Comparison of ENCODE assay signal across 8 cellular contexts in genomic region chr12:27145725-27146124, GRCh38.
DNase-seq lines count a peak whose midpoint lies in the region; ATAC-seq and TF ChIP-seq lines count a peak whose summit lies in the region.
"Not testable (repeated sequence)": the region's sequence is repeated elsewhere in the genome, so short reads cannot be mapped to it uniquely, and the experiment has no call there.

No MANE protein-coding gene starts in this region.

- not testable (repeated sequence) for H3K9me3 ChIP-seq in Loucy (ENCODE audit: insufficient read depth, low read depth, low read length)

- H3K27me3 ChIP-seq in Loucy (ENCODE audit: insufficient read depth, low read length, poor library complexity, severe bottlenecking) = not testable (repeated sequence)

- H3K4me1 ChIP-seq in Loucy (ENCODE audit: insufficient read depth, low read length, poor library complexity, severe bottlenecking) = peaks cover 26% of the 10 kb centered on the region

- H3F3A ChIP-seq in Loucy (ENCODE audit: low read depth) = not testable (repeated sequence)

- H3K9me2 ChIP-seq in Loucy (replicated peaks; ENCODE audit: low read depth, low read length) = not testable (repeated sequence)

- TF ChIP-seq CTCF in Loucy (conservative IDR thresholded peaks at IDR 0.05; ENCODE audit: low read length) = not testable (repeated sequence)

- H4K20me1 ChIP-seq in Loucy (ENCODE audit: insufficient read depth, low read length, poor library complexity, severe bottlenecking) = not testable (repeated sequence)

- not testable (repeated sequence) for H3K79me2 ChIP-seq in Loucy (ENCODE audit: insufficient read depth, low read length)

- ATAC-seq in GM18502 (IDR thresholded peaks at IDR 0.05; ENCODE audit: poor library complexity, unreplicated experiment) (peak; percentile 51), GM18909 (IDR thresholded peaks at IDR 0.05; ENCODE audit: poor library complexity, unreplicated experiment) (peak; percentile 71), GM21367 (IDR thresholded peaks at IDR 0.05; ENCODE audit: unreplicated experiment) (peak; percentile 60), GM21825 (IDR thresholded peaks at IDR 0.05; ENCODE audit: unreplicated experiment) (peak; percentile 71), HG02885 (IDR thresholded peaks at IDR 0.05; ENCODE audit: poor library complexity, unreplicated experiment) (peak; percentile 59), HG03354 (IDR thresholded peaks at IDR 0.05; ENCODE audit: poor library complexity, severe bottlenecking, unreplicated experiment) (peak; percentile 76), left ventricle myocardium superior (peak; percentile 51)

- H2AFZ ChIP-seq in Loucy (ENCODE audit: low read length) = peak overlapping the region; percentile 49; the same call in 1 of the 2 replicates

- peak overlapping the region; percentile 20 for H3K4me3 ChIP-seq in Loucy (ENCODE audit: low read length, poor library complexity, severe bottlenecking)

- intact Hi-C loops in left ventricle myocardium superior (cut with micrococcal nuclease) = loop anchor here (10.0 kb wide), 1 partner anchor 159 kb away; no protein-coding TSS in a partner anchor

- DNase-seq in left ventricle myocardium superior = not testable (repeated sequence)

- H3K9ac ChIP-seq in Loucy (ENCODE audit: low read depth, low read length, poor library complexity, severe bottlenecking) = peak overlapping the region; percentile 25

- H3K4me2 ChIP-seq in Loucy (ENCODE audit: low read depth, low read length, poor library complexity, severe bottlenecking) = peak overlapping the region; percentile 43

- H3K36me3 ChIP-seq in Loucy (ENCODE audit: insufficient read depth, low read length) = not testable (repeated sequence)
